Comparison of ENCODE assay signal across 14 cellular contexts in the genomic region with DNA sequence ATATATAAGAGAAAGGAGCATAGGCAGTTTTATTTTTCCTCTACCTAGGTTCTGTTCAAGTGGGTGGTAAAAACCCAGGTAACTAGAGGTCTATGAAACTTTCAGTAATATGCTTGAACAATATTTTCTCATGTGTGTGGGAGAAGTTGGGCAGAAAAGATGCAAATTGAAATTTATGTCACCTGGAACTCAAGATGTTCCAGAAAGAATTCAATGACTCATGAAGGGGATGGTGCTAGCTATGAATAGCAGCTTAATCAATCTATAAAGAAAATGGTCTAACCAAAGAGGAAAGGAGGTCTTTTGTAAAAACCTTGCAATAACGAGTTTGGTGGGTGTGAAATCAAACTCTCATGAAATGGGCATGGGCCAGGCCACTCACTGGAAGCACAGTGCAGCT.
DNase-seq lines count a peak whose midpoint lies in the region; ATAC-seq and TF ChIP-seq lines count a peak whose summit lies in the region.
"Had no signal": no experiment of that assay in that cellular context is flagged by ENCODE, and none has a peak within 500 bp of the region (broad histone marks: within the 10 kb centered on the region; RNA-seq: fewer than 3 reads in every experiment).

No MANE protein-coding gene starts in this region.

- WGBS in upper lobe of left lung, 2 donors = 50% methylated on average over 1 of the region's 1 CpG

- H3K4me3 ChIP-seq in upper lobe of left lung = no peak overlapping the region
- H3K4me3 ChIP-seq: K562 had no signal

- no peak overlapping the region for H3K27ac ChIP-seq in upper lobe of left lung
- H3K27ac ChIP-seq: C4-2B had no signal

- H3K4me1 Mint-ChIP-seq in activated T-cell treated with anti-CD3 and anti-CD28 coated beads, Interleukin-2, amount 50 U/mL, for 4 hours (ENCODE audit: low read depth) = peaks cover 52% of the 10 kb centered on the region
- H3K4me1 Mint-ChIP-seq in stimulated activated naive CD8-positive, alpha-beta T cell treated with anti-CD3 and anti-CD28 coated beads, Interleukin-15, Interleukin-2, amounts not matched to agents 100 ng/mL and 50 ng/mL, for 24 hours (ENCODE audit: low read depth) = peaks cover 20% of the 10 kb centered on the region
- H3K4me1 Mint-ChIP-seq in activated naive CD8-positive, alpha-beta T cell (ENCODE audit: low read depth) = peaks cover 31% of the 10 kb centered on the region

- peak; percentile 72 to 81 for ATAC-seq in activated T-cell treated with anti-CD3 and anti-CD28 coated beads, Interleukin-2, amount 50 U/mL, for 4 hours
- ATAC-seq in stimulated activated naive CD8-positive, alpha-beta T cell treated with anti-CD3 and anti-CD28 coated beads, Interleukin-15, Interleukin-2, amounts not matched to agents 100 U/mL and 50 U/mL, for 24 hours = no peak
- ATAC-seq in upper lobe of left lung (ENCODE audit: low FRiP score in 2 of 2) = no peak
- ATAC-seq: K562 had no signal

- peak overlapping the region; percentile 3 for H3K4me3 Mint-ChIP-seq in activated T-cell treated with anti-CD3 and anti-CD28 coated beads, Interleukin-2, amount 50 U/mL, for 4 hours
- peak overlapping the region; percentile 7 for H3K4me3 Mint-ChIP-seq in stimulated activated naive CD8-positive, alpha-beta T cell treated with anti-CD3 and anti-CD28 coated beads, Interleukin-15, Interleukin-2, amounts not matched to agents 100 ng/mL and 50 ng/mL, for 24 hours
- H3K4me3 Mint-ChIP-seq in activated naive CD8-positive, alpha-beta T cell = no peak overlapping the region

- H3K9me3 ChIP-seq in upper lobe of left lung = no peaks in the 10 kb centered on the region

- no peak for DNase-seq in activated T-cell treated with anti-CD3 and anti-CD28 coated beads, Interleukin-2, amount 50 U/mL, for 4 hours
- DNase-seq in activated T-cell treated with anti-CD3 and anti-CD28 coated beads, Interleukin-2, amount 50 U/mL, for 1 hour = no peak
- DNase-seq in stimulated activated naive CD8-positive, alpha-beta T cell treated with anti-CD3 and anti-CD28 coated beads, Interleukin-15, Interleukin-2, amounts not matched to agents 100 U/mL and 50 U/mL, for 24 hours = no peak
- DNase-seq in upper lobe of left lung (no peak), HT-29 (ENCODE audit: low spot score) (no peak)
- DNase-seq: AML-193, NCI-H1105, NCI-H510A treated with DMSO at 0.1 percent for 48 hours, NCI-H774, Right ventricle myocardium superior had no signal

- H3K9me3 Mint-ChIP-seq in activated T-cell treated with anti-CD3 and anti-CD28 coated beads, Interleukin-2, amount 50 U/mL, for 4 hours = peaks cover 3% of the 10 kb centered on the region
- no peaks in the 10 kb centered on the region for H3K9me3 Mint-ChIP-seq in stimulated activated naive CD8-positive, alpha-beta T cell treated with anti-CD3 and anti-CD28 coated beads, Interleukin-15, Interleukin-2, amounts not matched to agents 100 ng/mL and 50 ng/mL, for 24 hours
- peaks cover 1% of the 10 kb centered on the region for H3K9me3 Mint-ChIP-seq in activated naive CD8-positive, alpha-beta T cell (ENCODE audit: low read depth)

- TF ChIP-seq EP300 in upper lobe of left lung (IDR thresholded peaks at IDR 0.05) = no peak

- peak overlapping the region; percentile 34 for H3K27ac Mint-ChIP-seq in stimulated activated naive CD8-positive, alpha-beta T cell treated with anti-CD3 and anti-CD28 coated beads, Interleukin-15, Interleukin-2, amounts not matched to agents 100 ng/mL and 50 ng/mL, for 24 hours
- peak overlapping the region; percentile 25 for H3K27ac Mint-ChIP-seq in activated naive CD8-positive, alpha-beta T cell

- H3K36me3 ChIP-seq in upper lobe of left lung = no peaks in the 10 kb centered on the region

- peaks cover 57% of the 10 kb centered on the region for H3K36me3 Mint-ChIP-seq in activated T-cell treated with anti-CD3 and anti-CD28 coated beads, Interleukin-2, amount 50 U/mL, for 4 hours (ENCODE audit: insufficient read depth)
- no peaks in the 10 kb centered on the region for H3K36me3 Mint-ChIP-seq in stimulated activated naive CD8-positive, alpha-beta T cell treated with anti-CD3 and anti-CD28 coated beads, Interleukin-15, Interleukin-2, amounts not matched to agents 100 ng/mL and 50 ng/mL, for 24 hours (ENCODE audit: low read depth)
- peaks cover 17% of the 10 kb centered on the region for H3K36me3 Mint-ChIP-seq in activated naive CD8-positive, alpha-beta T cell

- no peak for TF ChIP-seq CTCF in upper lobe of left lung (IDR thresholded peaks at IDR 0.05)

- no peaks in the 10 kb centered on the region for H3K27me3 Mint-ChIP-seq in activated T-cell treated with anti-CD3 and anti-CD28 coated beads, Interleukin-2, amount 50 U/mL, for 4 hours (ENCODE audit: low read depth)
- H3K27me3 Mint-ChIP-seq in stimulated activated naive CD8-positive, alpha-beta T cell treated with anti-CD3 and anti-CD28 coated beads, Interleukin-15, Interleukin-2, amounts not matched to agents 100 ng/mL and 50 ng/mL, for 24 hours = no peaks in the 10 kb centered on the region
- no peaks in the 10 kb centered on the region for H3K27me3 Mint-ChIP-seq in activated naive CD8-positive, alpha-beta T cell

- no peaks in the 10 kb centered on the region for H3K4me1 ChIP-seq in upper lobe of left lung

- no peaks in the 10 kb centered on the region for H3K27me3 ChIP-seq in upper lobe of left lung

- no peak for TF ChIP-seq POLR2A in upper lobe of left lung (IDR thresholded peaks at IDR 0.05)

Comparison
In these comparisons a context has a peak if more than half of its experiments do, and no peak if none do; other contexts are left out.
1. ATAC-seq: peak in activated T-cell treated with anti-CD3 and anti-CD28 coated beads, Interleukin-2, amount 50 U/mL, for 4 hours (2 of 2); none in stimulated activated naive CD8-positive, alpha-beta T cell treated with anti-CD3 and anti-CD28 coated beads, Interleukin-15, Interleukin-2, amounts not matched to agents 100 U/mL and 50 U/mL, for 24 hours (single experiment) and upper lobe of left lung (0 of 2).